Comparison of ENCODE assay signal across 26 cellular contexts in genomic region chr3:67500699-67501098, GRCh38.
DNase-seq lines count a peak whose midpoint lies in the region; ATAC-seq, FAIRE-seq and TF ChIP-seq lines count a peak whose summit lies in the region.
"Had no signal": no experiment of that assay in that cellular context is flagged by ENCODE, and none has a peak within 500 bp of the region (broad histone marks: within the 10 kb centered on the region; RNA-seq: fewer than 3 reads in every experiment).

No MANE protein-coding gene starts in this region.

- H2AFZ ChIP-seq in keratinocyte (ENCODE audit: control insufficient read depth, low read length): no peak overlapping the region
- H2AFZ ChIP-seq in HepG2 (ENCODE audit: low read length): no peak overlapping the region
- H2AFZ ChIP-seq in neural progenitor cell (replicated peaks): no peak overlapping the region

- H3F3A ChIP-seq in neural progenitor cell (ENCODE audit: low read depth): peaks cover 9% of the 10 kb centered on the region

- H3K9ac ChIP-seq in keratinocyte (ENCODE audit: control insufficient read depth, extremely low read depth, insufficient read depth, low read length) (no peak overlapping the region), HepG2 (ENCODE audit: insufficient read depth, low read depth, low read length) (no peak overlapping the region), neural progenitor cell (no peak overlapping the region)
- H3K9ac ChIP-seq: BLaER1 treated with 17β-estradiol and CSF1 and Interleukin-3, amounts not matched to agents 10 nM and 100 nM had no signal

- H3K9me3 ChIP-seq in keratinocyte (ENCODE audit: control insufficient read depth, low read depth, low read length) (no peaks in the 10 kb centered on the region), HepG2 (ENCODE audit: low read length) (no peaks in the 10 kb centered on the region), neural progenitor cell (ENCODE audit: low read depth) (no peaks in the 10 kb centered on the region)
- no peaks in the 10 kb centered on the region for H3K9me3 ChIP-seq in naive thymus-derived CD4-positive, alpha-beta T cell (ENCODE audit: control insufficient read depth in 2 of 3, low read length in 3 of 3)
- H3K9me3 ChIP-seq: A549; BE2C; BLaER1 treated with 17β-estradiol and CSF1 and Interleukin-3, amounts not matched to agents 10 nM and 100 nM; HAP-1 had no signal

- dilution Hi-C loops in keratinocyte (cut with MboI; ENCODE audit: extremely low pct_ligation_motif_present, low sequenced_read_pairs): no loop called here

- no peaks in the 10 kb centered on the region for H3K4me1 ChIP-seq in keratinocyte (ENCODE audit: control insufficient read depth, extremely low read depth, insufficient read depth, low read length)
- H3K4me1 ChIP-seq in HepG2 (ENCODE audit: insufficient read depth, low read length): peaks cover 12% of the 10 kb centered on the region
- H3K4me1 ChIP-seq in neural progenitor cell: peaks cover 14% of the 10 kb centered on the region
- H3K4me1 ChIP-seq in naive thymus-derived CD4-positive, alpha-beta T cell (ENCODE audit: control insufficient read depth in 2 of 2, insufficient read depth in 2 of 2, low read length in 2 of 2): no peaks in the 10 kb centered on the region
- H3K4me1 ChIP-seq: A549, BE2C had no signal

- 53% methylated on average over 1 of the region's 1 CpG for WGBS in HepG2 (ENCODE audit: low lambda C conversion rate)

- peak; percentile 32 for FAIRE-seq in keratinocyte (lab: Jason Lieb, UNC)
- FAIRE-seq in HepG2 (lab: Jason Lieb, UNC): no peak
- FAIRE-seq: A549, GM12891, GM18507, H54 had no signal

- no peak overlapping the region for H3K4me3 ChIP-seq in keratinocyte (ENCODE audit: control insufficient read depth in 2 of 3, extremely low read depth in 1 of 3, insufficient read depth in 2 of 3, low read depth in 1 of 3, low read length in 3 of 3)
- no peak overlapping the region for H3K4me3 ChIP-seq in HepG2 (replicated peaks in 1 of 3; ENCODE audit: insufficient read depth in 1 of 3, low read depth in 2 of 3, low read length in 3 of 3)
- no peak overlapping the region for H3K4me3 ChIP-seq in neural progenitor cell
- H3K4me3 ChIP-seq in naive thymus-derived CD4-positive, alpha-beta T cell (ENCODE audit: low read length): no peak overlapping the region
- H3K4me3 ChIP-seq: A549; BLaER1 treated with 17β-estradiol and CSF1 and Interleukin-3, amounts not matched to agents 10 nM and 100 nM; HAP-1 had no signal

- in situ Hi-C loops in HepG2 (cut with HindIII; ENCODE audit: extremely low pct_ligation_motif_present, low pct_unique_long_range_greater_than_20kb): no loop called here

- no peaks in the 10 kb centered on the region for H3K9me1 ChIP-seq in keratinocyte (ENCODE audit: control insufficient read depth, extremely low read depth, insufficient read depth, low read length)

- ATAC-seq in HepG2 (peak; percentile 68), HG02571 (IDR thresholded peaks at IDR 0.05; ENCODE audit: unreplicated experiment) (no peak)
- no peak for ATAC-seq in naive thymus-derived CD4-positive, alpha-beta T cell
- ATAC-seq: A549 had no signal

- H3K4me2 ChIP-seq in keratinocyte (ENCODE audit: control insufficient read depth, extremely low read depth, insufficient read depth, low read depth, low read length): no peak overlapping the region
- H3K4me2 ChIP-seq in HepG2 (ENCODE audit: low read depth, low read length): no peak overlapping the region
- no peak overlapping the region for H3K4me2 ChIP-seq in neural progenitor cell
- H3K4me2 ChIP-seq: A549; BLaER1 treated with 17β-estradiol and CSF1 and Interleukin-3, amounts not matched to agents 10 nM and 100 nM had no signal

- no peaks in the 10 kb centered on the region for H3K9me3 Mint-ChIP-seq in neural progenitor cell
- no peaks in the 10 kb centered on the region for H3K9me3 Mint-ChIP-seq in naive thymus-derived CD4-positive, alpha-beta T cell
- H3K9me3 Mint-ChIP-seq: CD4-positive, alpha-beta T cell; HFFc6 had no signal

- TF ChIP-seq EP300 in HepG2 (IDR thresholded peaks at IDR 0.05; ENCODE audit: low read depth in 2 of 2, low read length in 2 of 2): no peak
- TF ChIP-seq EP300 in HepG2 (CRISPR knock-in tag; IDR thresholded peaks at IDR 0.05; ENCODE audit: borderline replicate concordance): no peak

- H3K27me3 ChIP-seq in keratinocyte (ENCODE audit: control insufficient read depth, extremely low read depth, insufficient read depth, low read length) (no peaks in the 10 kb centered on the region), HepG2 (ENCODE audit: control insufficient read depth in 1 of 2, insufficient read depth in 2 of 2, low read length in 2 of 2) (no peaks in the 10 kb centered on the region), neural progenitor cell (no peaks in the 10 kb centered on the region)
- no peaks in the 10 kb centered on the region for H3K27me3 ChIP-seq in naive thymus-derived CD4-positive, alpha-beta T cell (ENCODE audit: control insufficient read depth in 2 of 2, insufficient read depth in 2 of 2, low read length in 2 of 2)
- H3K27me3 ChIP-seq: BE2C; BLaER1 treated with 17β-estradiol and CSF1 and Interleukin-3, amounts not matched to agents 10 nM and 100 nM had no signal

- TF ChIP-seq RAD21 in HepG2 (CRISPR knock-in tag; IDR thresholded peaks at IDR 0.05): no peak

- H4K20me1 ChIP-seq in keratinocyte (ENCODE audit: control insufficient read depth, extremely low read depth, insufficient read depth, low read length): no peaks in the 10 kb centered on the region
- no peaks in the 10 kb centered on the region for H4K20me1 ChIP-seq in HepG2 (ENCODE audit: insufficient read depth, low read length)
- H4K20me1 ChIP-seq in neural progenitor cell (ENCODE audit: low read depth): no peaks in the 10 kb centered on the region
- H4K20me1 ChIP-seq: BLaER1 treated with 17β-estradiol and CSF1 and Interleukin-3, amounts not matched to agents 10 nM and 100 nM had no signal

- CTCF ChIA-PET in HepG2 (lab: Yijun Ruan, JAX; ENCODE audit: low intra/inter-chr PET ratio, low total read pairs): no interaction called here
- CTCF ChIA-PET in naive thymus-derived CD4-positive, alpha-beta T cell (lab: Charles Lee): no interaction called here

- peaks cover 0 to 4% of the 10 kb centered on the region in 2 experiments for H3K36me3 ChIP-seq in keratinocyte (ENCODE audit: control insufficient read depth in 2 of 2, extremely low read depth in 1 of 2, insufficient read depth in 2 of 2, low read length in 2 of 2)
- H3K36me3 ChIP-seq in HepG2 (replicated peaks in 1 of 2; ENCODE audit: control insufficient read depth in 1 of 2, insufficient read depth in 2 of 2, low read length in 2 of 2): peaks cover 0 to 5% of the 10 kb centered on the region in 2 experiments; a peak in 1 of 5 replicates
- no peaks in the 10 kb centered on the region for H3K36me3 ChIP-seq in neural progenitor cell
- peaks cover 0 to 27% (median 0%) of the 10 kb centered on the region in 3 experiments for H3K36me3 ChIP-seq in naive thymus-derived CD4-positive, alpha-beta T cell (ENCODE audit: control insufficient read depth in 2 of 3, insufficient read depth in 3 of 3, low read length in 3 of 3)
- H3K36me3 ChIP-seq: BE2C, HAP-1 had no signal

- H3K79me2 ChIP-seq in keratinocyte (ENCODE audit: control insufficient read depth, insufficient read depth, low read length) (no peaks in the 10 kb centered on the region), HepG2 (ENCODE audit: insufficient read depth, low read length) (no peaks in the 10 kb centered on the region), neural progenitor cell (ENCODE audit: low read depth) (no peaks in the 10 kb centered on the region)

- no peak for TF ChIP-seq POLR2A in HepG2 (IDR thresholded peaks at IDR 0.05; ENCODE audit: insufficient read depth in 1 of 2, low read depth in 2 of 2, low read length in 2 of 2)

- H3K4me1 Mint-ChIP-seq in neural progenitor cell: peaks cover 14% of the 10 kb centered on the region
- peaks cover 0 to 12% (median 0%) of the 10 kb centered on the region in 7 donors for H3K4me1 Mint-ChIP-seq in naive thymus-derived CD4-positive, alpha-beta T cell
- H3K4me1 Mint-ChIP-seq: CD14-positive monocyte had no signal

- intact Hi-C loops in HepG2 (cut with micrococcal nuclease; ENCODE audit: unreplicated experiment): no loop called here
- intact Hi-C loops in naive thymus-derived CD4-positive, alpha-beta T cell (cut with micrococcal nuclease): no loop called here

- H3K27ac Mint-ChIP-seq in neural progenitor cell: no peak overlapping the region
- no peak overlapping the region for H3K27ac Mint-ChIP-seq in naive thymus-derived CD4-positive, alpha-beta T cell
- H3K27ac Mint-ChIP-seq: CD14-positive monocyte; CD4-positive, alpha-beta T cell; HFFc6 had no signal

- no TSS peak for BruUV-seq in HepG2 (replicated peaks; lab: Mats Ljungman, UMichigan)

- peaks cover 8% of the 10 kb centered on the region for H3K36me3 Mint-ChIP-seq in neural progenitor cell
- peaks cover 7 to 73% (median 47%) of the 10 kb centered on the region in 5 donors for H3K36me3 Mint-ChIP-seq in naive thymus-derived CD4-positive, alpha-beta T cell

- no peak overlapping the region for H3K4me3 Mint-ChIP-seq in neural progenitor cell
- no peak overlapping the region for H3K4me3 Mint-ChIP-seq in naive thymus-derived CD4-positive, alpha-beta T cell
- H3K4me3 Mint-ChIP-seq: CD14-positive monocyte; CD4-positive, alpha-beta T cell; HFFc6 had no signal

- POLR2A ChIA-PET in HepG2 (lab: Yijun Ruan, JAX): no interaction called here
- POLR2A ChIA-PET in naive thymus-derived CD4-positive, alpha-beta T cell (lab: Charles Lee): no interaction called here

- H3K27ac ChIP-seq in keratinocyte (ENCODE audit: control insufficient read depth, insufficient read depth, low read length) (no peak overlapping the region), HepG2 (ENCODE audit: extremely low read length, insufficient read depth, low read length) (no peak overlapping the region), neural progenitor cell (peak overlapping the region; percentile 64)
- no peak overlapping the region for H3K27ac ChIP-seq in naive thymus-derived CD4-positive, alpha-beta T cell (ENCODE audit: low read depth, low read length)
- H3K27ac ChIP-seq: A549; BLaER1 treated with 17β-estradiol and CSF1 and Interleukin-3, amounts not matched to agents 10 nM and 100 nM had no signal

- TF ChIP-seq CTCF in keratinocyte (optimal IDR thresholded peaks at IDR 0.05 in 1 of 3, IDR thresholded peaks at IDR 0.05 in 1 of 3, conservative IDR thresholded peaks at IDR 0.05 in 1 of 3; ENCODE audit: extremely low read depth in 1 of 3, insufficient read depth in 2 of 3, low read length in 3 of 3) (no peak), HepG2 (CRISPR knock-in tag; IDR thresholded peaks at IDR 0.05) (no peak), neural progenitor cell (IDR thresholded peaks at IDR 0.05) (no peak)

- no peaks in the 10 kb centered on the region for H3K27me3 Mint-ChIP-seq in neural progenitor cell (ENCODE audit: insufficient read depth, low read depth)
- no peaks in the 10 kb centered on the region for H3K27me3 Mint-ChIP-seq in naive thymus-derived CD4-positive, alpha-beta T cell
- H3K27me3 Mint-ChIP-seq: CD4-positive, alpha-beta T cell had no signal

- DNase-seq in keratinocyte (ENCODE audit: low read depth, low spot score) (no peak), HepG2 (ENCODE audit: low spot score) (peak; percentile 20), neural progenitor cell (ENCODE audit: low spot score) (no peak), NCI-H2107 (lab: John Stamatoyannopoulos, UW) (no peak)
- no peak for DNase-seq in stimulated activated CD4-positive, alpha-beta T cell treated with anti-CD3 and anti-CD28 coated beads, Interleukin-15, amount 100 ng/mL, for 24 hours
- no peak for DNase-seq in naive thymus-derived CD4-positive, alpha-beta T cell
- DNase-seq: 8988T; ACHN; AML-193; BE2C; Calu3; CD4-positive, alpha-beta T cell; COR-L47; DMS53; DMS79 treated with DMSO at 0.1 percent for 48 hours; GF-D8; GOT3; HFFc6 had no signal
